In genomic region chr3:132788299-132788698, GRCh38 we compare ENCODE assay signal across 10 cellular contexts.
A peak's percentile ranks its signal among the peaks of the same experiment; 100 is the strongest.
DNase-seq lines count a peak whose midpoint lies in the region; ATAC-seq and TF ChIP-seq lines count a peak whose summit lies in the region.
"Had no signal": no experiment of that assay in that cellular context is flagged by ENCODE, and none has a peak within 500 bp of the region (broad histone marks: within the 10 kb centered on the region; RNA-seq: fewer than 3 reads in every experiment).

No MANE protein-coding gene starts in this region.

- no peak overlapping the region for H3K4me2 ChIP-seq in PC-9

- H3K36me3 Mint-ChIP-seq in endodermal cell (ENCODE audit: low read depth): no peaks in the 10 kb centered on the region
- H3K36me3 Mint-ChIP-seq: CD8-positive, alpha-beta T cell had no signal

- H3K27me3 Mint-ChIP-seq in endodermal cell (ENCODE audit: insufficient read depth): no peaks in the 10 kb centered on the region

- POLR2A ChIA-PET in AG04450 (lab: Yijun Ruan, JAX): no interaction called here
- POLR2A ChIA-PET in PC-9 (lab: Charles Lee; ENCODE audit: unreplicated experiment): no interaction called here

- DNase-seq in AG04450 (ENCODE audit: low read depth, low spot score): peak; percentile 21
- DNase-seq in NCI-H1105 treated with DMSO at 0.1 percent for 48 hours (lab: John Stamatoyannopoulos, UW): peak; percentile 9
- no peak for DNase-seq in coronary artery (ENCODE audit: low spot score)
- DNase-seq in medulla oblongata (ENCODE audit: extremely low spot score): peak; percentile 82
- no peak for DNase-seq in activated CD4-positive, CD25-positive, alpha-beta regulatory T cell treated with anti-CD3 and anti-CD28 coated beads, Interleukin-2, amount 50 U/mL, for 72 hours
- DNase-seq in PC-9: no peak
- DNase-seq in endodermal cell: no peak
- DNase-seq: CD8-positive, alpha-beta T cell; NCI-H1048 had no signal

- no peaks in the 10 kb centered on the region for H3K9me3 Mint-ChIP-seq in endodermal cell
- H3K9me3 Mint-ChIP-seq: CD8-positive, alpha-beta T cell had no signal

- no peaks in the 10 kb centered on the region for H3K9me2 ChIP-seq in PC-9 (ENCODE audit: insufficient read depth)

- H3K4me3 Mint-ChIP-seq in endodermal cell: no peak overlapping the region
- H3K4me3 Mint-ChIP-seq: CD8-positive, alpha-beta T cell had no signal

- H3F3A ChIP-seq in PC-9 (ENCODE audit: insufficient read depth, low read depth): no peaks in the 10 kb centered on the region

- no peak for ATAC-seq in HG03565 (IDR thresholded peaks at IDR 0.05; ENCODE audit: unreplicated experiment)
- ATAC-seq: CD8-positive, alpha-beta T cell had no signal

- no peaks in the 10 kb centered on the region for H3K79me2 ChIP-seq in PC-9 (ENCODE audit: low read depth)

- H4K20me1 ChIP-seq in PC-9 (ENCODE audit: insufficient read depth): no peaks in the 10 kb centered on the region

- H2AFZ ChIP-seq in PC-9: no peak overlapping the region

- peaks cover 2% of the 10 kb centered on the region for H3K4me1 Mint-ChIP-seq in endodermal cell

- H3K9me3 ChIP-seq in AG04450 (ENCODE audit: control insufficient read depth, insufficient read depth, low read length): no peaks in the 10 kb centered on the region
- no peaks in the 10 kb centered on the region for H3K9me3 ChIP-seq in PC-9 (ENCODE audit: insufficient read depth, low read depth)
- H3K9me3 ChIP-seq in endodermal cell (ENCODE audit: control insufficient read depth, low read length): no peaks in the 10 kb centered on the region

- TF ChIP-seq CTCF in AG04450 (IDR thresholded peaks at IDR 0.05; ENCODE audit: low read depth, low read length): no peak
- TF ChIP-seq CTCF in coronary artery (IDR thresholded peaks at IDR 0.05): no peak
- no peak for TF ChIP-seq CTCF in PC-9 (conservative IDR thresholded peaks at IDR 0.05)
- TF ChIP-seq CTCF in endodermal cell (conservative IDR thresholded peaks at IDR 0.05): no peak

- H3K27me3 ChIP-seq in AG04450 (ENCODE audit: control insufficient read depth, insufficient read depth, low read length): no peaks in the 10 kb centered on the region
- H3K27me3 ChIP-seq in PC-9 (ENCODE audit: insufficient read depth, low read depth): peaks cover 12% of the 10 kb centered on the region
- H3K27me3 ChIP-seq in endodermal cell (ENCODE audit: control insufficient read depth, insufficient read depth, low read length, poor library complexity, severe bottlenecking): no peaks in the 10 kb centered on the region

- CTCF ChIA-PET in AG04450 (lab: Charles Lee) (no interaction called here), PC-9 (lab: Charles Lee) (no interaction called here)

- no peaks in the 10 kb centered on the region for H3K4me1 ChIP-seq in PC-9 (replicated peaks; ENCODE audit: insufficient read depth)
- no peaks in the 10 kb centered on the region for H3K4me1 ChIP-seq in endodermal cell (ENCODE audit: control insufficient read depth, insufficient read depth, low read length)

- H3K4me3 ChIP-seq in AG04450 (ENCODE audit: low read depth, low read length) (no peak overlapping the region), coronary artery (no peak overlapping the region), PC-9 (no peak overlapping the region), endodermal cell (ENCODE audit: low read length) (no peak overlapping the region)

- no TSS peak for BruUV-seq in PC-9 (replicated peaks; lab: Mats Ljungman, UMichigan)

- H3K9ac ChIP-seq in endodermal cell (ENCODE audit: extremely low read depth, low read length, poor library complexity, severe bottlenecking): no peak overlapping the region

- H3K36me3 ChIP-seq in PC-9 (ENCODE audit: low read depth): no peaks in the 10 kb centered on the region
- no peaks in the 10 kb centered on the region for H3K36me3 ChIP-seq in endodermal cell (ENCODE audit: control insufficient read depth, insufficient read depth, low read length)

- H3K27ac Mint-ChIP-seq in endodermal cell: no peak overlapping the region
- H3K27ac Mint-ChIP-seq: CD8-positive, alpha-beta T cell had no signal

- intact Hi-C loops in PC-9 (cut with micrococcal nuclease; ENCODE audit: unreplicated experiment): no loop called here

- H3K27ac ChIP-seq in AG04450 (ENCODE audit: low read depth, low read length) (no peak overlapping the region), coronary artery (peak overlapping the region; percentile 62 to 76), PC-9 (no peak overlapping the region), endodermal cell (ENCODE audit: low read depth, low read length) (no peak overlapping the region)

Comparison
In these comparisons a context has a peak if more than half of its experiments do, and no peak if none do; other contexts are left out.
1. DNase-seq: peak in AG04450 (single experiment), NCI-H1105 treated with DMSO at 0.1 percent for 48 hours (single experiment) and medulla oblongata (single experiment); none in coronary artery (single experiment), activated CD4-positive, CD25-positive, alpha-beta regulatory T cell treated with anti-CD3 and anti-CD28 coated beads, Interleukin-2, amount 50 U/mL, for 72 hours (single experiment), PC-9 (0 of 2) and endodermal cell (single experiment).
2. H3K27ac ChIP-seq: peak in coronary artery (2 of 2); none in AG04450 (single experiment), PC-9 (single experiment) and endodermal cell (single experiment).